19 cellular contexts compared by ENCODE assay signal in the genomic region with DNA sequence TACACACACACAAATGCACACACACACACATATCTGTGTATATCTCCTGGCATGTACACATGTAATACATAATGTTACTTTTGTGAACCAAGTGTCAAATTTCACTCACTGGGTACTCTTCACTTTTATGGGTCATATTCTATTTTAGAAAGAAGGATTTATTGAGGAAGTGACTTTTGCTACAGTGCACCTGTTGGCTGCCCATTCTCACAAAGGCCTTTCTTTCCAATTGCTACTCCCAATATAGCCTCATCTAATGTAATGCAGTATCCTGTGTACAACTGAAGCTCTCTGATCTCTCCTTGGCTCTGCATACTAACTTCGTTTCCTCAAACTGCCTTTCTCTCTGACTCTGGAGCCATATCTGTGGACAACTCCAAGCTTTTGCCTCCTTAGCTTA.
"Had no signal": no experiment of that assay in that cellular context is flagged by ENCODE, and none has a peak within 500 bp of the region (broad histone marks: within the 10 kb centered on the region; RNA-seq: fewer than 3 reads in every experiment).

No MANE protein-coding gene starts in this region.

- DNase-seq: activated CD4-positive, alpha-beta memory T cell treated with anti-CD3 and anti-CD28 coated beads, Interleukin-2, amount 10 ng/mL, durations not matched to agents 7 days and 5 days; activated CD4-positive, alpha-beta T cell treated with anti-CD3 and anti-CD28 coated beads for 36 hours; activated CD4-positive, alpha-beta T cell treated with anti-CD3 and anti-CD28 coated beads, Interleukin-2, amount 50 U/mL, for 1 hour; activated gamma-delta T cell treated with Interleukin-2 at 50 U/mL for 16 hours; activated naive CD4-positive, alpha-beta T cell treated with anti-CD3 and anti-CD28 coated beads, Interleukin-2, amount 10 ng/mL, durations not matched to agents 7 days and 5 days; activated naive CD8-positive, alpha-beta T cell treated with anti-CD3 and anti-CD28 coated beads for 36 hours; activated T-cell treated with anti-CD3 and anti-CD28 coated beads for 4 hours; activated T-cell treated with anti-CD3 and anti-CD28 coated beads, Interleukin-2, amount 50 U/mL, for 48 hours; brain microvascular endothelial cell; MG63; NCI-H146; NCI-H187 treated with DMSO at 0.1 percent for 48 hours; NCI-H226; NCI-H526 treated with DMSO at 0.1 percent for 48 hours; NCI-H82; SIG-M5; T-cell; WERI-Rb-1 had no signal

- H3K27ac ChIP-seq: brain microvascular endothelial cell, cardiac muscle cell, WERI-Rb-1 had no signal

- H3K36me3 ChIP-seq: brain microvascular endothelial cell, cardiac muscle cell, MG63, WERI-Rb-1 had no signal

- ATAC-seq: activated CD4-positive, alpha-beta T cell treated with anti-CD3 and anti-CD28 coated beads for 36 hours; T-cell had no signal

- H3K27me3 ChIP-seq: brain microvascular endothelial cell, cardiac muscle cell, MG63 had no signal

- H3K9me3 ChIP-seq: MG63 had no signal

- H3K4me3 ChIP-seq: cardiac muscle cell, MG63 had no signal
